ENCODE assay signal across 8 cellular contexts in genomic region chr12:114682920-114683708, GRCh38. TPM values are rescaled to one million over a fixed set of nuclear protein-coding genes. Genes with fewer than 3 reads are reported as not detected.
DNase-seq lines count a peak whose midpoint lies in the region; ATAC-seq lines count a peak whose summit lies in the region.

No MANE protein-coding gene starts in this region.

- H3K9me3 Mint-ChIP-seq in activated CD4-positive, alpha-beta T cell treated with anti-CD3 and anti-CD28 coated beads, Interleukin-2, amount 10 ng/mL, durations not matched to agents 24 days and 14 days, result peaks cover 15% of the 10 kb centered on the region
- peaks cover 14% of the 10 kb centered on the region for H3K9me3 Mint-ChIP-seq in activated naive CD8-positive, alpha-beta T cell treated with anti-CD3 and anti-CD28 coated beads for 36 hours
- no peaks in the 10 kb centered on the region for H3K9me3 Mint-ChIP-seq in stimulated activated memory B cell treated with anti-CD40 and anti-IgM and Interleukin-4, amounts not matched to agents 10 μg/mL and 1 μg/mL and 100 μg/mL, for 72 hours

- peaks cover 10% of the 10 kb centered on the region for H3K4me1 Mint-ChIP-seq in activated CD4-positive, alpha-beta T cell treated with anti-CD3 and anti-CD28 coated beads, Interleukin-2, amount 10 ng/mL, durations not matched to agents 24 days and 14 days
- H3K4me1 Mint-ChIP-seq in activated naive CD8-positive, alpha-beta T cell treated with anti-CD3 and anti-CD28 coated beads for 36 hours, result peaks cover 29% of the 10 kb centered on the region
- peaks cover 23% of the 10 kb centered on the region for H3K4me1 Mint-ChIP-seq in stimulated activated memory B cell treated with anti-CD40 and anti-IgM and Interleukin-4, amounts not matched to agents 10 μg/mL and 1 μg/mL and 100 μg/mL, for 72 hours

- no peak for DNase-seq in activated CD4-positive, alpha-beta T cell treated with anti-CD3 and anti-CD28 coated beads, Interleukin-2, amount 10 ng/mL, durations not matched to agents 24 days and 14 days
- no peak for DNase-seq in activated CD4-positive, alpha-beta T cell treated with anti-CD3 and anti-CD28 coated beads, Interleukin-2, amount 50 U/mL, for 1 hour
- DNase-seq in activated naive CD8-positive, alpha-beta T cell treated with anti-CD3 and anti-CD28 coated beads for 36 hours, result no peak
- DNase-seq in germinal center (ENCODE audit: low spot score), result no peak

- ATAC-seq in stimulated activated memory B cell treated with anti-CD40 and anti-IgM and Interleukin-4, amounts not matched to agents 10 μg/mL and 1 μg/mL and 100 μg/mL, for 72 hours, result no peak
- ATAC-seq in HG03521 (IDR thresholded peaks at IDR 0.05; ENCODE audit: unreplicated experiment), result no peak
- no peak for ATAC-seq in HG02852 (IDR thresholded peaks at IDR 0.05; ENCODE audit: unreplicated experiment)

- intact Hi-C loops in activated CD4-positive, alpha-beta T cell treated with anti-CD3 and anti-CD28 coated beads, Interleukin-2, amount 10 ng/mL, durations not matched to agents 24 days and 14 days (cut with micrococcal nuclease), result loop anchor here (5.0 kb wide), 3 partner anchors 241 to 1211 kb away; partner anchors contain the start of gene LHX5

- peaks cover 79% of the 10 kb centered on the region for H3K27me3 Mint-ChIP-seq in activated CD4-positive, alpha-beta T cell treated with anti-CD3 and anti-CD28 coated beads, Interleukin-2, amount 10 ng/mL, durations not matched to agents 24 days and 14 days
- peaks cover 93% of the 10 kb centered on the region for H3K27me3 Mint-ChIP-seq in activated naive CD8-positive, alpha-beta T cell treated with anti-CD3 and anti-CD28 coated beads for 36 hours
- H3K27me3 Mint-ChIP-seq in stimulated activated memory B cell treated with anti-CD40 and anti-IgM and Interleukin-4, amounts not matched to agents 10 μg/mL and 1 μg/mL and 100 μg/mL, for 72 hours, result peaks cover 86% of the 10 kb centered on the region

- H3K4me3 ChIP-seq in iPS-18c (ENCODE audit: insufficient read depth, low read depth, low read length), result peak overlapping the region; percentile 45

- peaks cover 7% of the 10 kb centered on the region for H3K36me3 Mint-ChIP-seq in activated CD4-positive, alpha-beta T cell treated with anti-CD3 and anti-CD28 coated beads, Interleukin-2, amount 10 ng/mL, durations not matched to agents 24 days and 14 days (ENCODE audit: low read depth)
- H3K36me3 Mint-ChIP-seq in activated naive CD8-positive, alpha-beta T cell treated with anti-CD3 and anti-CD28 coated beads for 36 hours, result peaks cover 15% of the 10 kb centered on the region
- no peaks in the 10 kb centered on the region for H3K36me3 Mint-ChIP-seq in stimulated activated memory B cell treated with anti-CD40 and anti-IgM and Interleukin-4, amounts not matched to agents 10 μg/mL and 1 μg/mL and 100 μg/mL, for 72 hours

- no peaks in the 10 kb centered on the region for H3K9me3 ChIP-seq in iPS-18c (ENCODE audit: control insufficient read depth, insufficient read depth, low read length)

- H3K27ac Mint-ChIP-seq in activated CD4-positive, alpha-beta T cell treated with anti-CD3 and anti-CD28 coated beads, Interleukin-2, amount 10 ng/mL, durations not matched to agents 24 days and 14 days, result no peak overlapping the region
- H3K27ac Mint-ChIP-seq in activated naive CD8-positive, alpha-beta T cell treated with anti-CD3 and anti-CD28 coated beads for 36 hours, result no peak overlapping the region
- H3K27ac Mint-ChIP-seq in stimulated activated memory B cell treated with anti-CD40 and anti-IgM and Interleukin-4, amounts not matched to agents 10 μg/mL and 1 μg/mL and 100 μg/mL, for 72 hours, result no peak overlapping the region

- H3K4me3 Mint-ChIP-seq in activated CD4-positive, alpha-beta T cell treated with anti-CD3 and anti-CD28 coated beads, Interleukin-2, amount 10 ng/mL, durations not matched to agents 24 days and 14 days, result peak overlapping the region; percentile 57
- peak overlapping the region; percentile 73 for H3K4me3 Mint-ChIP-seq in activated naive CD8-positive, alpha-beta T cell treated with anti-CD3 and anti-CD28 coated beads for 36 hours
- peak overlapping the region; percentile 57 for H3K4me3 Mint-ChIP-seq in stimulated activated memory B cell treated with anti-CD40 and anti-IgM and Interleukin-4, amounts not matched to agents 10 μg/mL and 1 μg/mL and 100 μg/mL, for 72 hours

RNA-seq across cellular contexts. Expression of gene TBX3, which starts 0.9 kb away (rescaled TPM):
- not detected in 2 replicates for total RNA-seq in activated CD4-positive, alpha-beta T cell treated with anti-CD3 and anti-CD28 coated beads, Interleukin-2, amount 10 ng/mL, durations not matched to agents 24 days and 14 days
- not detected for total RNA-seq in activated naive CD8-positive, alpha-beta T cell treated with anti-CD3 and anti-CD28 coated beads for 36 hours
